In the genomic region with DNA sequence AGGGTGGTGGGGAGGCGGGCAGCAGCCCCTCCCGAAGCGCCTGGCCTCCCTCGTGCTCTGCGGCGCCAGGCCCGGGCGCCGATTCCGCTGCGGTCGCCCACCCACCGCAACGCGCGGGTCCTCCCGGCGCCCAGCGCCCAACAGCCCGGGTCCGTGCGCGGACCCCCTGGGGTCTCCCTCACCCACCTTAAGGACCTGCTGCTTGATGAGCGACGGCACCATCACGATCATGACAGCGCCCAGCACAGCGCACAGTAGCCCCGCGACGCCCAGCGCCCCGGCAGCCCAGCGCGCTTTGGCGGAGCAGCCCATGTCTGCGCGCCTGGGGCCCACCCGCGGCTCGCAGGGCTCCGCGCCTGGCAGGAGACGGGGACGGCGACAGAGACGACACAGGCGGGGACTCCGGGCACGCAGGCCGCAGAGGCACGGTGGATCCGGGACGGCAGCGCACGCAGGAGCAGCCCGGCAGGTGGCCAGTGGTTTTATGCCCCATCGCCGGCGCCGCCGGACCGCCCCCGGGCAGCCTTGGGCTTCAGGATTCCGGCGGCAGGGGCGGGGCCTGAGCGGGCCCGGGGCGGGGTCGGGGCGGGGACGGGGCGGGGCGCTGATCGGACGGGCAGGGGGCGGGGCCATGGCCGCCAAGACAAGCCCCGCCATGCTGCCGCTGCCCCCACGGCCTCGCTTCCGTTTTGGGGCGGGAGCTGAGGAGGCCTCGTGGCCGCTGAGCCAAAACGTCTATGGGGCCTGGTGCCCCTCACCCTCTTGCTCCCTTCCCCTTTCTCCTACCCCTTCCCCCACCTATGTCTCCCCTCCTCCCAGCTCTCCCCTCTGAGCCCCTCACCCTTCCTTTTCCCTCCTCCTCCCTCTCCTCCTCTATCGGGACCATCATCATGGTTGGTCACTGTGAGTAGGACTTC, we compare ENCODE assay signal across 8 cellular contexts. TPM values are rescaled to one million over a fixed set of nuclear protein-coding genes. Genes with fewer than 3 reads are reported as not detected.
DNase-seq lines count a peak whose midpoint lies in the region; ATAC-seq and TF ChIP-seq lines count a peak whose summit lies in the region.

A gene with protein sequence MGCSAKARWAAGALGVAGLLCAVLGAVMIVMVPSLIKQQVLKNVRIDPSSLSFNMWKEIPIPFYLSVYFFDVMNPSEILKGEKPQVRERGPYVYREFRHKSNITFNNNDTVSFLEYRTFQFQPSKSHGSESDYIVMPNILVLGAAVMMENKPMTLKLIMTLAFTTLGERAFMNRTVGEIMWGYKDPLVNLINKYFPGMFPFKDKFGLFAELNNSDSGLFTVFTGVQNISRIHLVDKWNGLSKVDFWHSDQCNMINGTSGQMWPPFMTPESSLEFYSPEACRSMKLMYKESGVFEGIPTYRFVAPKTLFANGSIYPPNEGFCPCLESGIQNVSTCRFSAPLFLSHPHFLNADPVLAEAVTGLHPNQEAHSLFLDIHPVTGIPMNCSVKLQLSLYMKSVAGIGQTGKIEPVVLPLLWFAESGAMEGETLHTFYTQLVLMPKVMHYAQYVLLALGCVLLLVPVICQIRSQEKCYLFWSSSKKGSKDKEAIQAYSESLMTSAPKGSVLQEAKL (minus strand): TSS at position 456 of the 917 bp plus-strand sequence. CDS start 144 bp downstream, at position 312.

- H3K4me1 ChIP-seq in left ventricle myocardium inferior (peaks cover 29% of the 10 kb centered on the region), psoas muscle (no peaks in the 10 kb centered on the region), urinary bladder (ENCODE audit: insufficient read depth) (peaks cover 2% of the 10 kb centered on the region)

- ATAC-seq in HG02610 (IDR thresholded peaks at IDR 0.05; ENCODE audit: unreplicated experiment): peak; percentile 70
- ATAC-seq in psoas muscle: peak; percentile 93 to 95 (median 94)

- H3K27ac ChIP-seq in left ventricle myocardium inferior (replicated peaks) (peak within 1 kb of the TSS; percentile 52), psoas muscle (peak within 1 kb of the TSS; percentile 75), urinary bladder (ENCODE audit: low read depth) (no peak within 1 kb of the TSS)

- DNase-seq in GM12864 (ENCODE audit: low read depth): no peak
- peak; percentile 68 for DNase-seq in NCI-H1092 treated with DMSO at 0.1 percent for 48 hours (lab: John Stamatoyannopoulos, UW)
- peak; percentile 59 to 72 (median 65) for DNase-seq in T-helper 1 cell
- peak; percentile 59 for DNase-seq in amniotic epithelial cell (ENCODE audit: low read depth)
- peak; percentile 83 for DNase-seq in left ventricle myocardium inferior
- DNase-seq in psoas muscle: peak; percentile 87 to 92

- WGBS in psoas muscle, 3 donors: 1% methylated on average over 49 to 89 of the region's 89 CpGs
- under 1% methylated on average over 89 of the region's 89 CpGs for WGBS in urinary bladder

- H3K9me3 ChIP-seq in left ventricle myocardium inferior (replicated peaks) (no peaks in the 10 kb centered on the region), psoas muscle (no peaks in the 10 kb centered on the region)

- no peaks in the 10 kb centered on the region for H3K36me3 ChIP-seq in left ventricle myocardium inferior
- peaks cover 0 to 9% of the 10 kb centered on the region in 2 donors for H3K36me3 ChIP-seq in psoas muscle (ENCODE audit: insufficient read depth in 1 of 2, low read depth in 1 of 2)
- H3K36me3 ChIP-seq in urinary bladder (ENCODE audit: insufficient read depth): no peaks in the 10 kb centered on the region

- TF ChIP-seq CTCF in GM12864 (IDR thresholded peaks at IDR 0.05; ENCODE audit: low read depth, low read length, missing control alignments) (no peak), left ventricle myocardium inferior (IDR thresholded peaks at IDR 0.05; ENCODE audit: borderline replicate concordance) (no peak), psoas muscle (IDR thresholded peaks at IDR 0.05) (no peak)

- intact Hi-C loops in left ventricle myocardium inferior (cut with micrococcal nuclease): no loop called here
- intact Hi-C loops in psoas muscle (cut with DNase I): no loop called here

- no peaks in the 10 kb centered on the region for H3K27me3 ChIP-seq in left ventricle myocardium inferior (ENCODE audit: low read depth)
- H3K27me3 ChIP-seq in psoas muscle (ENCODE audit: insufficient read depth in 3 of 3, low read length in 2 of 3): no peaks in the 10 kb centered on the region

- peak within 1 kb of the TSS; percentile 86 for H3K4me3 ChIP-seq in GM12864 (ENCODE audit: low read depth, low read length)
- peak within 1 kb of the TSS; percentile 78 for H3K4me3 ChIP-seq in left ventricle myocardium inferior
- H3K4me3 ChIP-seq in psoas muscle: peak within 1 kb of the TSS; percentile 71
- peak within 1 kb of the TSS; percentile 76 for H3K4me3 ChIP-seq in urinary bladder (ENCODE audit: low read depth, low read length)

RNA-seq across cellular contexts. Expression of the gene that starts here (rescaled TPM):
- total RNA-seq in left ventricle myocardium inferior (11.1 TPM), psoas muscle (10 to 100 TPM in 2 of 4 donors, 1 to 10 TPM in 2; 9.1 to 19.6 (median 12.6) TPM), urinary bladder (7.8 TPM)
- polyA plus RNA-seq in psoas muscle (1 to 10 TPM; 5.7 to 8.6 (median 7.9) TPM), urinary bladder (39.6 TPM)
